ENCODE assay signal across 1 cellular context in genomic region chr2:238277695-238278094, GRCh38.
TF ChIP-seq lines count a peak whose summit lies in the region.

No MANE protein-coding gene starts in this region.

TF ChIP-seq in WTC11, 78 proteins besides CTCF, POLR2A, EP300 and RAD21:
- TF ChIP-seq ARID4B (CRISPR knock-in tag; IDR thresholded peaks at IDR 0.05; ENCODE audit: borderline replicate concordance) (no peak), KAT7 (CRISPR knock-in tag; IDR thresholded peaks at IDR 0.05; ENCODE audit: borderline replicate concordance) (no peak), OVOL2 (CRISPR knock-in tag; IDR thresholded peaks at IDR 0.05; ENCODE audit: borderline replicate concordance) (no peak), TEAD4 (CRISPR knock-in tag; IDR thresholded peaks at IDR 0.05) (no peak), MAX (CRISPR knock-in tag; IDR thresholded peaks at IDR 0.05) (no peak), ATF1 (CRISPR knock-in tag; IDR thresholded peaks at IDR 0.05) (no peak), RORB (CRISPR knock-in tag; IDR thresholded peaks at IDR 0.05) (no peak), NR1H2 (CRISPR knock-in tag; IDR thresholded peaks at IDR 0.05) (no peak), E2F1 (CRISPR knock-in tag; IDR thresholded peaks at IDR 0.05) (no peak)
